Comparison of ENCODE assay signal across 7 cellular contexts in genomic region chr6:65071480-65071879, GRCh38.
"Had no signal": no experiment of that assay in that cellular context is flagged by ENCODE, and none has a peak within 500 bp of the region (broad histone marks: within the 10 kb centered on the region; RNA-seq: fewer than 3 reads in every experiment).

No MANE protein-coding gene starts in this region.

- H3K4me3 Mint-ChIP-seq: GM23338, H9, HFFc6 had no signal

- H3K27ac Mint-ChIP-seq: GM23338, H9, HFFc6 had no signal

- H2AFZ ChIP-seq: GM23248, GM23338 had no signal

- H3K36me3 ChIP-seq: HAP-1 had no signal

- H3K27ac ChIP-seq: GM23248 had no signal

- H3K9ac ChIP-seq: GM23248 had no signal

- H3K9me3 Mint-ChIP-seq: GM23338, H9 had no signal

- H3K4me2 ChIP-seq: GM23338 had no signal

- H3K9me3 ChIP-seq: HAP-1 had no signal

- H3K4me1 Mint-ChIP-seq: GM23338, H9 had no signal

- DNase-seq: GM23248, GOT3, H7, H9, HFFc6 had no signal

- H3K4me3 ChIP-seq: GM23248, GM23338, HAP-1 had no signal
